In genomic region chr1:15259608-15260007, GRCh38 we compare ENCODE assay signal across 21 cellular contexts. TPM values are rescaled to one million over a fixed set of nuclear protein-coding genes. Genes with fewer than 3 reads are reported as not detected.
DNase-seq lines count a peak whose midpoint lies in the region; ATAC-seq and TF ChIP-seq lines count a peak whose summit lies in the region.
"Had no signal": no experiment of that assay in that cellular context is flagged by ENCODE, and none has a peak within 500 bp of the region (broad histone marks: within the 10 kb centered on the region; RNA-seq: fewer than 3 reads in every experiment).

No MANE protein-coding gene starts in this region.

- H3K4me1 ChIP-seq in right atrium auricular region (peaks cover 0 to 22% of the 10 kb centered on the region in 2 donors), esophagus muscularis mucosa (peaks cover 17 to 43% (median 33%) of the 10 kb centered on the region in 4 donors), sigmoid colon (peaks cover 0 to 45% (median 31%) of the 10 kb centered on the region in 4 donors), upper lobe of right lung (peaks cover 45% of the 10 kb centered on the region), BE2C (no peaks in the 10 kb centered on the region)

- no peak for ATAC-seq in left ventricle myocardium superior
- no peak for ATAC-seq in upper lobe of right lung
- no peak for ATAC-seq in GM18498 (IDR thresholded peaks at IDR 0.05; ENCODE audit: unreplicated experiment)
- ATAC-seq: A549 had no signal

- H3K4me3 ChIP-seq in right atrium auricular region (no peak overlapping the region), esophagus muscularis mucosa (no peak overlapping the region), sigmoid colon (no peak overlapping the region), upper lobe of right lung (no peak overlapping the region), BE2C (ENCODE audit: low read depth, low read length) (no peak overlapping the region)
- H3K4me3 ChIP-seq: A549, GM23248, PC-9 had no signal

- TF ChIP-seq CTCF in right atrium auricular region (IDR thresholded peaks at IDR 0.05) (no peak), esophagus muscularis mucosa (IDR thresholded peaks at IDR 0.05) (no peak), sigmoid colon (IDR thresholded peaks at IDR 0.05) (no peak), upper lobe of right lung (IDR thresholded peaks at IDR 0.05) (no peak), BE2C (IDR thresholded peaks at IDR 0.05; ENCODE audit: low read depth, low read length) (no peak)

- H3K27me3 ChIP-seq in right atrium auricular region: no peaks in the 10 kb centered on the region
- H3K27me3 ChIP-seq in esophagus muscularis mucosa: no peaks in the 10 kb centered on the region
- no peaks in the 10 kb centered on the region for H3K27me3 ChIP-seq in sigmoid colon
- H3K27me3 ChIP-seq in upper lobe of right lung: no peaks in the 10 kb centered on the region
- no peaks in the 10 kb centered on the region for H3K27me3 ChIP-seq in BE2C

- 89% methylated on average over 7 of the region's 10 CpGs for WGBS in esophagus muscularis mucosa
- WGBS in sigmoid colon, 2 donors: 90 to 91% methylated on average over 10 of the region's 10 CpGs

- TF ChIP-seq POLR2A in esophagus muscularis mucosa (IDR thresholded peaks at IDR 0.05; ENCODE audit: low read depth) (no peak), sigmoid colon (IDR thresholded peaks at IDR 0.05) (no peak)

- intact Hi-C loops in left ventricle myocardium superior (cut with micrococcal nuclease) (no loop called here), esophagus muscularis mucosa (cut with DNase I) (no loop called here), sigmoid colon (cut with DNase I) (no loop called here), upper lobe of right lung (cut with DNase I) (no loop called here)

- DNase-seq in right atrium auricular region (ENCODE audit: low spot score): peak; percentile 48
- no peak for DNase-seq in left ventricle myocardium superior
- DNase-seq in esophagus muscularis mucosa (ENCODE audit: extremely low spot score): peak; percentile 47
- DNase-seq in sigmoid colon: no peak
- peak; percentile 44 for DNase-seq in upper lobe of right lung
- DNase-seq in activated CD4-positive, alpha-beta T cell treated with anti-CD3 and anti-CD28 coated beads, Interleukin-2, amount 50 U/mL, for 4 hours: no peak
- no peak for DNase-seq in BE2C
- DNase-seq: CD4-positive, CD25-positive, alpha-beta regulatory T cell; DMS53; GM23248; HFFc6; KG1; NCI-H1092 treated with DMSO at 0.1 percent for 48 hours; NCI-H1694; NCI-H2107; NCI-H345; NCI-H748 treated with DMSO at 0.1 percent for 48 hours; PC-9 had no signal

- H3K27ac ChIP-seq in right atrium auricular region (no peak overlapping the region), esophagus muscularis mucosa (replicated peaks in 1 of 4) (peak overlapping the region in 1 of 4 donors; percentile 0), sigmoid colon (peak overlapping the region in 3 of 4 donors; percentile 56 to 70 (median 63)), upper lobe of right lung (peak overlapping the region; percentile 70)
- H3K27ac ChIP-seq: GM23248, PC-9 had no signal

- H3K36me3 ChIP-seq in right atrium auricular region (no peaks in the 10 kb centered on the region), esophagus muscularis mucosa (no peaks in the 10 kb centered on the region), sigmoid colon (no peaks in the 10 kb centered on the region), upper lobe of right lung (no peaks in the 10 kb centered on the region), BE2C (no peaks in the 10 kb centered on the region)

- TF ChIP-seq EP300 in esophagus muscularis mucosa (IDR thresholded peaks at IDR 0.05) (no peak), sigmoid colon (IDR thresholded peaks at IDR 0.05) (no peak)

- H3K9me3 ChIP-seq in right atrium auricular region (peaks cover 0 to 2% of the 10 kb centered on the region in 2 donors), esophagus muscularis mucosa (no peaks in the 10 kb centered on the region), sigmoid colon (no peaks in the 10 kb centered on the region), upper lobe of right lung (no peaks in the 10 kb centered on the region), BE2C (no peaks in the 10 kb centered on the region)
- H3K9me3 ChIP-seq: A549 had no signal

RNA-seq across cellular contexts. Expression of gene FHAD1, which starts 12.6 kb away (rescaled TPM):
- not detected for total RNA-seq in right atrium auricular region
- total RNA-seq in left ventricle myocardium superior: not detected
- under 1 TPM in 3 of 4 donors, not detected in 1; under 0.01 to 0.26 (median 0.06) TPM for total RNA-seq in esophagus muscularis mucosa
- total RNA-seq in sigmoid colon: 1 to 10 TPM in 1 of 4 donors, under 1 TPM in 1, not detected in 2; 0.27 to 1.1 TPM
- polyA plus RNA-seq in sigmoid colon: 1 to 10 TPM in 1 of 3 donors, under 1 TPM in 2; 0.70 to 1.8 (median 0.92) TPM
- total RNA-seq in upper lobe of right lung: 2.4 TPM
- 5.8 TPM for polyA plus RNA-seq in BE2C (2012; ENCODE audit: insufficient read depth, insufficient read length, low read depth)
- total RNA-seq: CD4-positive, CD25-positive, alpha-beta regulatory T cell; GM23248; MCF 10A had no signal
- polyA plus RNA-seq: CD4-positive, CD25-positive, alpha-beta regulatory T cell had no signal

Comparison
In these comparisons a context has a peak if more than half of its experiments do, and no peak if none do; other contexts are left out.
1. DNase-seq: peak in right atrium auricular region (single experiment), esophagus muscularis mucosa (single experiment) and upper lobe of right lung (single experiment); none in left ventricle myocardium superior (single experiment), sigmoid colon (single experiment), activated CD4-positive, alpha-beta T cell treated with anti-CD3 and anti-CD28 coated beads, Interleukin-2, amount 50 U/mL, for 4 hours (0 of 2) and BE2C (single experiment).
2. H3K27ac ChIP-seq: peak in sigmoid colon (3 of 4) and upper lobe of right lung (single experiment); none in right atrium auricular region (0 of 2).